Comparison of ENCODE assay signal across 14 cellular contexts in the genomic region with DNA sequence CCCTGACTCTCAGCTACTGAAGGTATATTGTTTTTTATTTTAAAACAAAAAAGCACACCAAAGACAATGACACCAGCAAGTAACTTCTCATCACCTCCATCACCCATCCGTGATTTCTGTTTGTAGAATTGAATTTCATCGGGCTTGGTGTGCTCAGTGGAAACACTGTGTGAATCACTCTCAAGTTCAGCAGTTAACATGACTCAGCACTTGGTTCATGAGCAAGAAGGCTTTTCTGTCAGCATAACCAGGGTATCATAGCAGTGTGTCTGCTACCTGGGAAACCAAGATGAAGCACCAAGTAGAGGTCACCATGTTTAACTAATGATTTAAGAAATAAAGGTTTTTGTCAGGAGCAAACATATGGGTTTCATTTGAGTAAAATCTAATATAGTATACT.
A peak's percentile ranks its signal among the peaks of the same experiment; 100 is the strongest.
DNase-seq lines count a peak whose midpoint lies in the region; ATAC-seq, FAIRE-seq and TF ChIP-seq lines count a peak whose summit lies in the region.
"Had no signal": no experiment of that assay in that cellular context is flagged by ENCODE, and none has a peak within 500 bp of the region (broad histone marks: within the 10 kb centered on the region; RNA-seq: fewer than 3 reads in every experiment).

No MANE protein-coding gene starts in this region.

- H3K9ac ChIP-seq in H1 (replicated peaks in 1 of 4; ENCODE audit: extremely low read depth in 1 of 4, low read depth in 3 of 4, low read length in 3 of 4): no peak overlapping the region

- TF ChIP-seq EP300 in H1 (IDR thresholded peaks at IDR 0.05; ENCODE audit: borderline replicate concordance in 1 of 2, low read depth in 2 of 2, low read length in 2 of 2): no peak

- no peak overlapping the region for H3K27ac ChIP-seq in H1 (ENCODE audit: low read depth, low read length)

- peaks cover 16% of the 10 kb centered on the region for H3K9me3 Mint-ChIP-seq in activated CD8-positive, alpha-beta T cell treated with anti-CD3 and anti-CD28 coated beads for 36 hours
- H3K9me3 Mint-ChIP-seq in activated CD8-positive, alpha-beta T cell treated with anti-CD3 and anti-CD28 coated beads, Interleukin-2, amount 10 ng/mL, durations not matched to agents 7 days and 5 days (ENCODE audit: insufficient read depth): peaks cover 7% of the 10 kb centered on the region
- peaks cover 14% of the 10 kb centered on the region for H3K9me3 Mint-ChIP-seq in Caco-2 (ENCODE audit: unreplicated experiment)

- CTCF ChIA-PET in activated CD8-positive, alpha-beta T cell treated with anti-CD3 and anti-CD28 coated beads for 36 hours (lab: Charles Lee): no interaction called here
- CTCF ChIA-PET in activated CD8-positive, alpha-beta T cell treated with anti-CD3 and anti-CD28 coated beads, Interleukin-2, amount 10 ng/mL, durations not matched to agents 7 days and 5 days (lab: Charles Lee): no interaction called here
- CTCF ChIA-PET in H1 (lab: Charles Lee; ENCODE audit: partially characterized antibody) (no interaction called here), Caco-2 (lab: Charles Lee) (no interaction called here)

- H2BK120ac ChIP-seq in H1 (replicated peaks; ENCODE audit: low read depth, low read length): no peak overlapping the region

- no peak for FAIRE-seq in H1 (lab: Jason Lieb, UNC)

- no peak overlapping the region for H3K4ac ChIP-seq in H1 (replicated peaks; ENCODE audit: insufficient read length, low read depth, low read length)

- H3K36me3 ChIP-seq in H1 (ENCODE audit: control insufficient read depth in 2 of 4, insufficient read depth in 4 of 4, low read length in 3 of 4) (no peaks in the 10 kb centered on the region), Caco-2 (ENCODE audit: control insufficient read depth, insufficient read depth, low read length) (no peaks in the 10 kb centered on the region)

- no peak for TF ChIP-seq CTCF in activated CD8-positive, alpha-beta T cell treated with anti-CD3 and anti-CD28 coated beads for 36 hours (IDR thresholded peaks at IDR 0.05)
- TF ChIP-seq CTCF in H1 (IDR thresholded peaks at IDR 0.05; ENCODE audit: control extremely low read depth in 1 of 3, insufficient read depth in 1 of 3, low read depth in 1 of 3, low read length in 3 of 3) (no peak), Caco-2 (IDR thresholded peaks at IDR 0.05; ENCODE audit: insufficient read depth in 1 of 2, low read depth in 1 of 2, low read length in 1 of 2, severe bottlenecking in 1 of 2, unreplicated experiment in 1 of 2) (no peak)

- DNase-seq in activated CD8-positive, alpha-beta T cell treated with anti-CD3 and anti-CD28 coated beads for 36 hours: no peak
- no peak for DNase-seq in activated CD8-positive, alpha-beta T cell treated with anti-CD3 and anti-CD28 coated beads, Interleukin-2, amount 10 ng/mL, durations not matched to agents 7 days and 5 days
- DNase-seq in NCI-H460 (ENCODE audit: extremely low read depth, low read depth) (peak; percentile 77), H1 (ENCODE audit: low read depth in 1 of 2, low spot score in 2 of 2) (no peak), renal cortical epithelial cell (ENCODE audit: low read depth) (peak; percentile 94), Caco-2 (no peak), middle frontal gyrus (ENCODE audit: extremely low spot score, low spot score) (no peak), NCI-H774 (lab: John Stamatoyannopoulos, UW) (no peak)
- DNase-seq: C1 segment of cervical spinal cord, foreskin melanocyte, midbrain, NCI-H1417 treated with DMSO at 0.1 percent for 48 hours had no signal

- H3K27me3 Mint-ChIP-seq in activated CD8-positive, alpha-beta T cell treated with anti-CD3 and anti-CD28 coated beads for 36 hours: no peaks in the 10 kb centered on the region
- H3K27me3 Mint-ChIP-seq in activated CD8-positive, alpha-beta T cell treated with anti-CD3 and anti-CD28 coated beads, Interleukin-2, amount 10 ng/mL, durations not matched to agents 7 days and 5 days (ENCODE audit: low read depth): no peaks in the 10 kb centered on the region
- peaks cover 5% of the 10 kb centered on the region for H3K27me3 Mint-ChIP-seq in Caco-2 (ENCODE audit: insufficient read depth, unreplicated experiment)
- H3K27me3 Mint-ChIP-seq: stimulated activated memory B cell treated with anti-CD40 and anti-IgM and Interleukin-4, amounts not matched to agents 10 μg/mL and 1 μg/mL and 100 μg/mL, for 72 hours had no signal

- H3K9me3 ChIP-seq in H1 (ENCODE audit: insufficient read depth in 2 of 2, low read depth in 1 of 2, low read length in 1 of 2): peaks cover 0 to 7% of the 10 kb centered on the region in 2 experiments; a peak in 2 of 4 replicates
- no peaks in the 10 kb centered on the region for H3K9me3 ChIP-seq in Caco-2

- H4K5ac ChIP-seq in H1 (ENCODE audit: insufficient read length, low read depth, low read length): no peak overlapping the region

- H3K4me3 ChIP-seq in H1 (ENCODE audit: extremely low read depth in 1 of 4, insufficient read depth in 2 of 4, low read depth in 3 of 4, low read length in 4 of 4) (no peak overlapping the region), Caco-2 (ENCODE audit: low read depth, low read length) (no peak overlapping the region)
- H3K4me3 ChIP-seq: smooth muscle cell had no signal

- no peak for TF ChIP-seq POLR2A in H1 (IDR thresholded peaks at IDR 0.05; ENCODE audit: control extremely low read depth in 1 of 2, low read depth in 2 of 2, low read length in 2 of 2)

- no peak overlapping the region for H2BK20ac ChIP-seq in H1 (ENCODE audit: low read length)

- intact Hi-C loops in activated CD8-positive, alpha-beta T cell treated with anti-CD3 and anti-CD28 coated beads for 36 hours (cut with micrococcal nuclease): no loop called here
- intact Hi-C loops in Caco-2 (cut with micrococcal nuclease; ENCODE audit: unreplicated experiment): no loop called here

- no peak overlapping the region for H3K56ac ChIP-seq in H1 (replicated peaks; ENCODE audit: insufficient read length, low read depth, low read length)

- ATAC-seq in activated CD8-positive, alpha-beta T cell treated with anti-CD3 and anti-CD28 coated beads for 36 hours: peak; percentile 68
- ATAC-seq in activated CD8-positive, alpha-beta T cell treated with anti-CD3 and anti-CD28 coated beads, Interleukin-2, amount 10 ng/mL, durations not matched to agents 7 days and 5 days: no peak
- ATAC-seq: stimulated activated memory B cell treated with anti-CD40 and anti-IgM and Interleukin-4, amounts not matched to agents 10 μg/mL and 1 μg/mL and 100 μg/mL, for 72 hours had no signal

- H2BK5ac ChIP-seq in H1 (ENCODE audit: low read depth, low read length): no peak overlapping the region

- H3K18ac ChIP-seq in H1 (ENCODE audit: extremely low read depth, low read length): no peak overlapping the region

- H3K36me3 Mint-ChIP-seq in activated CD8-positive, alpha-beta T cell treated with anti-CD3 and anti-CD28 coated beads for 36 hours (ENCODE audit: low read depth): peaks cover 51% of the 10 kb centered on the region
- H3K36me3 Mint-ChIP-seq in activated CD8-positive, alpha-beta T cell treated with anti-CD3 and anti-CD28 coated beads, Interleukin-2, amount 10 ng/mL, durations not matched to agents 7 days and 5 days (ENCODE audit: low read depth): peaks cover 61% of the 10 kb centered on the region
- no peaks in the 10 kb centered on the region for H3K36me3 Mint-ChIP-seq in Caco-2 (ENCODE audit: insufficient read depth, unreplicated experiment)

- BruUV-seq in Caco-2 (replicated peaks; lab: Mats Ljungman, UMichigan): no TSS peak

- H4K8ac ChIP-seq in H1 (ENCODE audit: extremely low read depth, insufficient read depth, low read length): no peak overlapping the region

- no peaks in the 10 kb centered on the region for H3K79me1 ChIP-seq in H1 (ENCODE audit: low read depth, low read length)

- H3K14ac ChIP-seq in H1 (ENCODE audit: insufficient read length): no peak overlapping the region

- H3K27me3 ChIP-seq in H1 (replicated peaks in 1 of 4; ENCODE audit: control insufficient read depth in 3 of 4, extremely low read depth in 1 of 4, insufficient read depth in 3 of 4, low read length in 3 of 4) (peaks cover 0 to 1% (median 0%) of the 10 kb centered on the region in 4 experiments; a peak in 1 of 7 replicates), Caco-2 (replicated peaks; ENCODE audit: control insufficient read depth, insufficient read depth, low read length) (no peaks in the 10 kb centered on the region)

- H4K91ac ChIP-seq in H1 (replicated peaks; ENCODE audit: insufficient read length, low read length): no peak overlapping the region

- H2AFZ ChIP-seq in H1 (ENCODE audit: low read length): no peak overlapping the region

- H3K4me3 Mint-ChIP-seq in activated CD8-positive, alpha-beta T cell treated with anti-CD3 and anti-CD28 coated beads for 36 hours: no peak overlapping the region
- H3K4me3 Mint-ChIP-seq in activated CD8-positive, alpha-beta T cell treated with anti-CD3 and anti-CD28 coated beads, Interleukin-2, amount 10 ng/mL, durations not matched to agents 7 days and 5 days: no peak overlapping the region
- H3K4me3 Mint-ChIP-seq in Caco-2 (ENCODE audit: unreplicated experiment): no peak overlapping the region
- H3K4me3 Mint-ChIP-seq: stimulated activated memory B cell treated with anti-CD40 and anti-IgM and Interleukin-4, amounts not matched to agents 10 μg/mL and 1 μg/mL and 100 μg/mL, for 72 hours had no signal

- H3K4me1 ChIP-seq in H1 (replicated peaks in 1 of 4; ENCODE audit: control insufficient read depth in 3 of 4, insufficient read depth in 4 of 4, low read length in 3 of 4) (no peaks in the 10 kb centered on the region), Caco-2 (no peaks in the 10 kb centered on the region)

- H3K23me2 ChIP-seq in H1 (ENCODE audit: low read depth, low read length): no peaks in the 10 kb centered on the region

- H2BK15ac ChIP-seq in H1 (ENCODE audit: low read length): no peak overlapping the region

- H2BK12ac ChIP-seq in H1 (ENCODE audit: low read depth, low read length): no peak overlapping the region

- no peak overlapping the region for H2AK5ac ChIP-seq in H1 (ENCODE audit: low read depth, low read length)

- peaks cover 34% of the 10 kb centered on the region for H3K4me1 Mint-ChIP-seq in activated CD8-positive, alpha-beta T cell treated with anti-CD3 and anti-CD28 coated beads for 36 hours (ENCODE audit: low read depth)
- H3K4me1 Mint-ChIP-seq in activated CD8-positive, alpha-beta T cell treated with anti-CD3 and anti-CD28 coated beads, Interleukin-2, amount 10 ng/mL, durations not matched to agents 7 days and 5 days (ENCODE audit: low read depth): peaks cover 12% of the 10 kb centered on the region
- H3K4me1 Mint-ChIP-seq in Caco-2 (ENCODE audit: low read depth, unreplicated experiment): no peaks in the 10 kb centered on the region

- POLR2A ChIA-PET in activated CD8-positive, alpha-beta T cell treated with anti-CD3 and anti-CD28 coated beads for 36 hours (lab: Charles Lee): no interaction called here
- POLR2A ChIA-PET in activated CD8-positive, alpha-beta T cell treated with anti-CD3 and anti-CD28 coated beads, Interleukin-2, amount 10 ng/mL, durations not matched to agents 7 days and 5 days (lab: Charles Lee): no interaction called here
- POLR2A ChIA-PET in H1 (lab: Charles Lee; ENCODE audit: partially characterized antibody): no interaction called here
- POLR2A ChIA-PET in Caco-2 (lab: Charles Lee): no interaction called here

- H3K79me2 ChIP-seq in H1 (ENCODE audit: control insufficient read depth in 1 of 2, insufficient read depth in 2 of 2, low read length in 2 of 2): no peaks in the 10 kb centered on the region

- no peak overlapping the region for H3K27ac Mint-ChIP-seq in activated CD8-positive, alpha-beta T cell treated with anti-CD3 and anti-CD28 coated beads for 36 hours
- no peak overlapping the region for H3K27ac Mint-ChIP-seq in activated CD8-positive, alpha-beta T cell treated with anti-CD3 and anti-CD28 coated beads, Interleukin-2, amount 10 ng/mL, durations not matched to agents 7 days and 5 days
- H3K27ac Mint-ChIP-seq in Caco-2 (ENCODE audit: unreplicated experiment): no peak overlapping the region
- H3K27ac Mint-ChIP-seq: stimulated activated memory B cell treated with anti-CD40 and anti-IgM and Interleukin-4, amounts not matched to agents 10 μg/mL and 1 μg/mL and 100 μg/mL, for 72 hours had no signal

- 91% methylated on average over 2 of the region's 2 CpGs; no CpG with 5 or more reads in 1 of the 2 experiments for WGBS in H1 (ENCODE audit: extremely low coverage in 1 of 2, insufficient coverage in 1 of 2, insufficient read length in 1 of 2, insufficient replicate concordance in 2 of 2, low coverage in 1 of 2, low lambda C conversion rate in 2 of 2, missing lambda C conversion rate in 1 of 2), 2 experiments

- H3K4me2 ChIP-seq in H1 (ENCODE audit: insufficient read depth in 1 of 2, low read depth in 2 of 2, low read length in 2 of 2): no peak overlapping the region
- H3K4me2 ChIP-seq: smooth muscle cell had no signal

- TF ChIP-seq RAD21 in H1 (IDR thresholded peaks at IDR 0.05 in 1 of 2, conservative IDR thresholded peaks at IDR 0.05 in 1 of 2; ENCODE audit: low read depth in 2 of 2, low read length in 2 of 2): no peak

- no peaks in the 10 kb centered on the region for H4K20me1 ChIP-seq in H1 (replicated peaks in 1 of 2; ENCODE audit: control insufficient read depth in 1 of 2, insufficient read depth in 2 of 2, low read length in 2 of 2)

- no peak overlapping the region for H3K23ac ChIP-seq in H1 (ENCODE audit: insufficient read length)

Comparison
In these comparisons a context has a peak if more than half of its experiments do, and no peak if none do; other contexts are left out.
1. DNase-seq: peak in NCI-H460 (single experiment) and renal cortical epithelial cell (single experiment); none in activated CD8-positive, alpha-beta T cell treated with anti-CD3 and anti-CD28 coated beads for 36 hours (single experiment), activated CD8-positive, alpha-beta T cell treated with anti-CD3 and anti-CD28 coated beads, Interleukin-2, amount 10 ng/mL, durations not matched to agents 7 days and 5 days (single experiment), H1 (0 of 2), Caco-2 (0 of 2), middle frontal gyrus (single experiment) and NCI-H774 (single experiment).